22 cellular contexts compared by ENCODE assay signal in genomic region chr6:84836366-84836765, GRCh38.
DNase-seq lines count a peak whose midpoint lies in the region; ATAC-seq and TF ChIP-seq lines count a peak whose summit lies in the region.
"Had no signal": no experiment of that assay in that cellular context is flagged by ENCODE, and none has a peak within 500 bp of the region (broad histone marks: within the 10 kb centered on the region; RNA-seq: fewer than 3 reads in every experiment).

No MANE protein-coding gene starts in this region.

- no peaks in the 10 kb centered on the region for H3K9me3 ChIP-seq in testis
- H3K9me3 ChIP-seq: Caco-2, lower lobe of right lung had no signal

- no peak overlapping the region for H3K4me3 ChIP-seq in testis
- H3K4me3 ChIP-seq: lower lobe of right lung, spleen had no signal

- no peak for TF ChIP-seq CTCF in testis (IDR thresholded peaks at IDR 0.05)

- no peak for TF ChIP-seq POLR2A in testis (IDR thresholded peaks at IDR 0.05)

- no peak overlapping the region for H3K27ac ChIP-seq in testis
- H3K27ac ChIP-seq: lower lobe of right lung, spleen had no signal

- no peaks in the 10 kb centered on the region for H3K4me1 ChIP-seq in testis
- H3K4me1 ChIP-seq: Caco-2, lower lobe of right lung, spleen had no signal

- H3K27me3 ChIP-seq in testis: no peaks in the 10 kb centered on the region
- H3K27me3 ChIP-seq: spleen had no signal

- no peaks in the 10 kb centered on the region for H3K36me3 ChIP-seq in testis (ENCODE audit: low read depth, missing control alignments)
- H3K36me3 ChIP-seq: lower lobe of right lung, spleen had no signal

- ATAC-seq in GM18520 (IDR thresholded peaks at IDR 0.05; ENCODE audit: unreplicated experiment) (peak; percentile 40), GM21717 (IDR thresholded peaks at IDR 0.05; ENCODE audit: unreplicated experiment) (peak; percentile 56), HG03442 (IDR thresholded peaks at IDR 0.05; ENCODE audit: unreplicated experiment) (peak; percentile 66), esophagus mucosa (peak; percentile 97), HG03039 (IDR thresholded peaks at IDR 0.05; ENCODE audit: unreplicated experiment) (no peak)
- ATAC-seq: activated naive CD8-positive, alpha-beta T cell treated with anti-CD3 and anti-CD28 coated beads, Interleukin-2, amount 50 U/mL, for 24 hours; activated T-cell treated with anti-CD3 and anti-CD28 coated beads, Interleukin-2, amount 50 U/mL, for 4 hours; lower lobe of right lung; stimulated activated naive CD8-positive, alpha-beta T cell treated with anti-CD3 and anti-CD28 coated beads, Interleukin-15, Interleukin-2, amounts not matched to agents 100 U/mL and 50 U/mL, for 24 hours had no signal

- DNase-seq in testis (no peak), OCI-M1 (lab: John Stamatoyannopoulos, UW) (no peak)
- DNase-seq in activated effector memory CD4-positive, alpha-beta T cell treated with anti-CD3 and anti-CD28 coated beads, Interleukin-2, amount 50 U/mL, for 16 hours: no peak
- DNase-seq: activated naive CD8-positive, alpha-beta T cell treated with anti-CD3 and anti-CD28 coated beads, Interleukin-2, amount 50 U/mL, for 24 hours; activated T-cell treated with anti-CD3 and anti-CD28 coated beads, Interleukin-2, amount 50 U/mL, for 4 hours; Caco-2; effector memory CD4-positive, alpha-beta T cell; foreskin fibroblast; GOT3; Karpas-422; lower lobe of right lung; naive B cell; NCI-H1436; SHP77; spleen; stimulated activated naive CD8-positive, alpha-beta T cell treated with anti-CD3 and anti-CD28 coated beads, Interleukin-15, Interleukin-2, amounts not matched to agents 100 U/mL and 50 U/mL, for 24 hours; T-helper 9 cell had no signal

- intact Hi-C loops in testis (cut with DNase I; ENCODE audit: low total_unique reads): no loop called here
